In the genomic region with DNA sequence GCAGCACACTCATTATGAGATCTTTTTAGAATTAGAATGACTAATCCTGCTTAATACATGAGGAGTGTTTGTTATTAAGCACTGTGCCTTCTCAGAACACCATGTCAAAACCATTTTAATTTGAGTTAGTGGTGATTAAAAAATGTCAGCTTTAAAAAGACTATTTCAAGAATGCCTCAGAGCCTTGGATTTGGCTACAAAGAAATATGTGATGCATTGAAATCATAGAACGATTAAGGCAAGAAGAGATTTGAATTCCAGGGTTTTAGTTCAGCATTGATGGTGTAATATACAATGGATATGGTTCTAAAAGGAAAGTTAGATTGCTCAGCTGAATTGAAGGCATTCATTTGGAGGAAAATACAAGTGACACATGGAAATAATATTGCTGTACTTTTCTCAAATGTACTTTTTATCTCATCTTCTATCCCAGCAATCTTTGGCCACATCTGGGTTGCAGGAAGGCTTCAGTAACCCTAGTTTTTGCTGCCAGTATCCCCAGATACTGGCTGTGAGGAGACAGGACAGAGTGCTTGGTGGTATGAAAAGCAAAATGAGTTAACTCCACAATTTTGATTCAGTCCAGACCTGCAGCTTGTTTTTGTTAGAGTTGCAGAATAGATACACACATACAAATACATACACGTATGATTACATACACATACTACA, we compare ENCODE assay signal across 27 cellular contexts.
"Had no signal": no experiment of that assay in that cellular context is flagged by ENCODE, and none has a peak within 500 bp of the region (broad histone marks: within the 10 kb centered on the region; RNA-seq: fewer than 3 reads in every experiment).

No MANE protein-coding gene starts in this region.

- H3K4me1 ChIP-seq: gastrocnemius medialis, prostate gland, spleen had no signal

- H3K36me3 ChIP-seq: brain microvascular endothelial cell, gastrocnemius medialis, pancreas, prostate gland, spleen, thoracic aorta, WERI-Rb-1 had no signal

- H3K4me3 ChIP-seq: gastrocnemius medialis, pancreas, prostate gland, spleen, thoracic aorta had no signal

- H3K27ac ChIP-seq: brain microvascular endothelial cell, gastrocnemius medialis, pancreas, prostate gland, spleen, thoracic aorta, WERI-Rb-1 had no signal

- H3K27me3 ChIP-seq: brain microvascular endothelial cell, gastrocnemius medialis, pancreas, spleen had no signal

- DNase-seq: activated CD4-positive, alpha-beta T cell treated with anti-CD3 and anti-CD28 coated beads for 48 hours; activated CD4-positive, alpha-beta T cell treated with anti-CD3 and anti-CD28 coated beads, Interleukin-2, amount 50 U/mL, for 48 hours; activated CD8-positive, alpha-beta memory T cell treated with anti-CD3 and anti-CD28 coated beads, Interleukin-2, amount 50 U/mL, for 4 hours; activated gamma-delta T cell; activated naive CD4-positive, alpha-beta T cell treated with anti-CD3 and anti-CD28 coated beads, Interleukin-2, amount 50 U/mL, for 16 hours; activated T-cell treated with anti-CD3 and anti-CD28 coated beads, Interleukin-2, amount 50 U/mL, for 1 hour; aorta; brain microvascular endothelial cell; cortex of kidney; gastrocnemius medialis; glutamatergic neuron; naive thymus-derived CD8-positive, alpha-beta T cell; nucleus accumbens; pancreas; retina; spleen; stimulated activated naive CD4-positive, alpha-beta T cell treated with Interleukin-2 at 50 U/mL for 16 hours; T-helper 17 cell; T1000; trophoblast cell; WERI-Rb-1 had no signal

- H3K9me3 Mint-ChIP-seq: activated T-helper 1 cell treated with anti-CD3 and anti-CD28 coated beads, Interleukin-12 subunit alpha, Interleukin-12 subunit beta, Interleukin-2, Interleukin-4 antibody, amounts not matched to agents 30 ng/mL and 10 ng/mL and 1 ng/mL, durations not matched to agents 14 hours and 24 hours and 36 hours had no signal

- H3K4me3 Mint-ChIP-seq: activated T-helper 1 cell treated with anti-CD3 and anti-CD28 coated beads, Interleukin-12 subunit alpha, Interleukin-12 subunit beta, Interleukin-2, Interleukin-4 antibody, amounts not matched to agents 30 ng/mL and 10 ng/mL and 1 ng/mL, durations not matched to agents 14 hours and 24 hours and 36 hours; memory B cell; naive thymus-derived CD8-positive, alpha-beta T cell; neural crest cell; T-helper 17 cell had no signal

- H3K9me3 ChIP-seq: gastrocnemius medialis, pancreas, prostate gland, spleen, thoracic aorta had no signal

- H3K36me3 Mint-ChIP-seq: memory B cell; naive thymus-derived CD8-positive, alpha-beta T cell had no signal

- H3K4me1 Mint-ChIP-seq: memory B cell; naive thymus-derived CD8-positive, alpha-beta T cell; T-helper 17 cell had no signal

- ATAC-seq: activated CD4-positive, CD25-positive, alpha-beta regulatory T cell treated with anti-CD3 and anti-CD28 coated beads, Interleukin-2, amount 50 U/mL, for 24 hours; gastrocnemius medialis; naive thymus-derived CD8-positive, alpha-beta T cell; pancreas; T-helper 17 cell had no signal

- H3K27ac Mint-ChIP-seq: activated T-helper 1 cell treated with anti-CD3 and anti-CD28 coated beads, Interleukin-12 subunit alpha, Interleukin-12 subunit beta, Interleukin-2, Interleukin-4 antibody, amounts not matched to agents 30 ng/mL and 10 ng/mL and 1 ng/mL, durations not matched to agents 14 hours and 24 hours and 36 hours; memory B cell; naive thymus-derived CD8-positive, alpha-beta T cell; T-helper 17 cell had no signal
